In the genomic region with DNA sequence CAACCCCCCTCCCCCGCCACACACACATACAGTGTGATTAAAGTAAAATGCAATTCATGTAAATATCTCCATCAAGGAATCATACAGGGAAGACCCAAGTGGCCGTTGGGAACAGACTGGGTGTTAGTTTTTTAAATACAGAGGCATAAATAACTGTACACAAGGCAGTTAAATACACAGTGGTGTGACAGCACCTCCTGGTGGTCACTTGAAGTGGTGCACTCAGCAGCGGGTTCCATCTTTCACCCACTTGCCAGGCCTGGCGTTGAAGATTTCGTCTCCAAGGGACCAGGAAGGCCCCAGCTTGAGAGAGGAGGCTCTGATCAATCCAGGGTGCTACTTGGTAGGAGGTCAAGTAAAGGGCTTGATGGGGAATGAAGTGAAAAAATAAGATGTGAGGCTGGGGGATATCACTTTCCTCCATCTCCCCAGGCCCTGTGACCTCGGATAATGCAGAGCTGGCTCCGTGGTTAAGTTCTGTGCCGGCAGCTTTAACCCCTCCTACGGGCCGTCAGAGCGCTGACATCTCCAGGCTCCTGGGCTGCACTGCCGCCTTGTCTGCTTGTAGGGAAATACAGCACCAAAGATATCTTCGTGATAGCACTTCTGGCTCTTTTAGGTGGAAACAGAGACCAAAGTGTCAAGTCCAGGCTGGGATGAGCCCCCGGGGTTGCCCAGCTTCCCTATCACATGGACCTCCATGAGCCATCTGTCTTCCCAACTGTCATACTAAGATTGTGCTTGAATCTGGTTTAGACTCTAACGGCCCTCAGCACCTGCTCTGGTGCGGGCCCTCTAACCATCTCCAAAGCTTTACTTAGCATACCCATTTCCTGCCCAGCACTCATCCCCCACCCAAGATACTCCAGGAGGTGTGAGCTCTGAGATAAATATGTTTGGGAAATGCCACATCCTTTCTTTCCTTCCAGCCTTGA, we compare ENCODE assay signal across 8 cellular contexts. TPM values are rescaled to one million over a fixed set of nuclear protein-coding genes. Genes with fewer than 3 reads are reported as not detected.
A peak's percentile ranks its signal among the peaks of the same experiment; 100 is the strongest.
DNase-seq lines count a peak whose midpoint lies in the region; ATAC-seq, FAIRE-seq and TF ChIP-seq lines count a peak whose summit lies in the region.

No MANE protein-coding gene starts in this region.

- ATAC-seq in CD4-positive, alpha-beta T cell (ENCODE audit: poor library complexity): peak; percentile 78
- peak; percentile 71 for ATAC-seq in activated B cell treated with CpG ODN at 0.5 μM for 24 hours (ENCODE audit: low read depth)
- ATAC-seq in HepG2: peak; percentile 29; the same call in 2 of the 3 replicates
- ATAC-seq in HG03139 (IDR thresholded peaks at IDR 0.05; ENCODE audit: unreplicated experiment): no peak
- ATAC-seq in HG02938 (IDR thresholded peaks at IDR 0.05; ENCODE audit: unreplicated experiment): no peak

- no TSS peak for BruUV-seq in HepG2 (replicated peaks; lab: Mats Ljungman, UMichigan)

- H3K9me3 ChIP-seq in CD4-positive, alpha-beta T cell (ENCODE audit: control insufficient read depth, low read length): no peaks in the 10 kb centered on the region
- no peaks in the 10 kb centered on the region for H3K9me3 ChIP-seq in HepG2 (ENCODE audit: low read length)

- H3K4me3 ChIP-seq in bronchial epithelial cell (ENCODE audit: low read depth, low read length) (no peak overlapping the region), HepG2 (replicated peaks in 1 of 3; ENCODE audit: insufficient read depth in 1 of 3, low read depth in 2 of 3, low read length in 3 of 3) (no peak overlapping the region)

- no peaks in the 10 kb centered on the region for H4K20me1 ChIP-seq in HepG2 (ENCODE audit: insufficient read depth, low read length)

- TF ChIP-seq EP300 in HepG2 (IDR thresholded peaks at IDR 0.05; ENCODE audit: low read depth in 2 of 2, low read length in 2 of 2): no peak
- no peak for TF ChIP-seq EP300 in HepG2 (CRISPR knock-in tag; IDR thresholded peaks at IDR 0.05; ENCODE audit: borderline replicate concordance)

- TF ChIP-seq CTCF in CD4-positive, alpha-beta T cell (IDR thresholded peaks at IDR 0.05): peak; percentile 86
- TF ChIP-seq CTCF in activated B cell treated with CpG ODN at 0.5 μM for 24 hours (IDR thresholded peaks at IDR 0.05) (peak; percentile 25), bronchial epithelial cell (IDR thresholded peaks at IDR 0.05; ENCODE audit: insufficient read depth, low read length, severe bottlenecking) (peak; percentile 64), HepG2 (CRISPR knock-in tag; IDR thresholded peaks at IDR 0.05) (peak; percentile 84)

- H3K27ac Mint-ChIP-seq in CD4-positive, alpha-beta T cell: no peak overlapping the region
- no peak overlapping the region for H3K27ac Mint-ChIP-seq in activated B cell treated with CpG ODN at 0.5 μM for 24 hours

- peaks cover 6% of the 10 kb centered on the region for H3K4me1 ChIP-seq in HepG2 (ENCODE audit: insufficient read depth, low read length)

- peak; percentile 44 to 74 (median 59) for DNase-seq in CD4-positive, alpha-beta T cell
- peak; percentile 38 for DNase-seq in HT1080 (ENCODE audit: low read depth)
- peak; percentile 61 for DNase-seq in activated B cell treated with CpG ODN at 0.5 μM for 24 hours
- peak; percentile 15 for DNase-seq in bronchial epithelial cell (ENCODE audit: low read depth)
- peak; percentile 23 for DNase-seq in HepG2 (ENCODE audit: low spot score)
- peak; percentile 45 for DNase-seq in stimulated activated CD8-positive, alpha-beta memory T cell treated with anti-CD3 and anti-CD28 coated beads, Interleukin-12 subunit alpha, Interleukin-12 subunit beta, amount 100 ng/mL, for 1 hour (ENCODE audit: low read depth)

- H3K36me3 ChIP-seq in bronchial epithelial cell (ENCODE audit: control insufficient read depth, insufficient read depth, low read length) (no peaks in the 10 kb centered on the region), HepG2 (replicated peaks in 1 of 2; ENCODE audit: control insufficient read depth in 1 of 2, insufficient read depth in 2 of 2, low read length in 2 of 2) (no peaks in the 10 kb centered on the region)

- peaks cover 9% of the 10 kb centered on the region for H3K4me1 Mint-ChIP-seq in CD4-positive, alpha-beta T cell (ENCODE audit: low read depth)
- H3K4me1 Mint-ChIP-seq in activated B cell treated with CpG ODN at 0.5 μM for 24 hours: peaks cover 11% of the 10 kb centered on the region

- no peak overlapping the region for H3K4me2 ChIP-seq in HepG2 (ENCODE audit: low read depth, low read length)

- intact Hi-C loops in CD4-positive, alpha-beta T cell (cut with DNase I, micrococcal nuclease): loop anchor here (1.0 to 10.0 kb wide), 7 partner anchors 48 to 415 kb away; no protein-coding TSS in a partner anchor
- intact Hi-C loops in activated B cell treated with CpG ODN at 0.5 μM for 24 hours (cut with micrococcal nuclease): loop anchor here (1.0 to 2.0 kb wide), 4 partner anchors 42 to 415 kb away; no protein-coding TSS in a partner anchor
- intact Hi-C loops in HepG2 (cut with micrococcal nuclease; ENCODE audit: unreplicated experiment): loop anchor here (1.0 to 5.0 kb wide), 4 partner anchors 43 to 231 kb away; no protein-coding TSS in a partner anchor

- H3K4me3 Mint-ChIP-seq in CD4-positive, alpha-beta T cell: no peak overlapping the region
- H3K4me3 Mint-ChIP-seq in activated B cell treated with CpG ODN at 0.5 μM for 24 hours: no peak overlapping the region

- H3K36me3 Mint-ChIP-seq in CD4-positive, alpha-beta T cell (ENCODE audit: low read depth): peaks cover 11% of the 10 kb centered on the region
- H3K36me3 Mint-ChIP-seq in activated B cell treated with CpG ODN at 0.5 μM for 24 hours (ENCODE audit: low read depth): peaks cover 24% of the 10 kb centered on the region

- TF ChIP-seq POLR2A in HepG2 (IDR thresholded peaks at IDR 0.05; ENCODE audit: insufficient read depth in 1 of 2, low read depth in 2 of 2, low read length in 2 of 2): no peak

- CTCF ChIA-PET in CD4-positive, alpha-beta T cell (lab: Charles Lee): interaction anchor here (1.6 to 2.0 kb wide), 3 partner anchors 42 to 415 kb away, joined by 8 to 12 read pairs (median 9); no protein-coding TSS in a partner anchor
- CTCF ChIA-PET in activated B cell treated with CpG ODN at 0.5 μM for 24 hours (lab: Charles Lee): interaction anchor here (0.7 to 6.7 kb wide), 10 partner anchors 10 to 415 kb away, joined by 3 to 112 read pairs (median 4); no protein-coding TSS in a partner anchor
- CTCF ChIA-PET in HepG2 (lab: Yijun Ruan, JAX; ENCODE audit: low intra/inter-chr PET ratio, low total read pairs): interaction anchor here (1.9 kb wide), 2 partner anchors 42 to 48 kb away, joined by 7 to 16 read pairs; no protein-coding TSS in a partner anchor

- H3K27me3 ChIP-seq in CD4-positive, alpha-beta T cell (ENCODE audit: control insufficient read depth, insufficient read depth, low read length): no peaks in the 10 kb centered on the region
- H3K27me3 ChIP-seq in bronchial epithelial cell (ENCODE audit: control insufficient read depth, insufficient read depth, low read length): no peaks in the 10 kb centered on the region
- peaks cover 0 to 3% of the 10 kb centered on the region in 2 experiments; a peak in 2 of 5 replicates for H3K27me3 ChIP-seq in HepG2 (ENCODE audit: control insufficient read depth in 1 of 2, insufficient read depth in 2 of 2, low read length in 2 of 2)

- no peaks in the 10 kb centered on the region for H3K79me2 ChIP-seq in HepG2 (ENCODE audit: insufficient read depth, low read length)

- FAIRE-seq in bronchial epithelial cell (lab: Jason Lieb, UNC) (no peak), HepG2 (lab: Jason Lieb, UNC) (peak; percentile 77)

- H3K27me3 Mint-ChIP-seq in CD4-positive, alpha-beta T cell: peaks cover 5% of the 10 kb centered on the region
- H3K27me3 Mint-ChIP-seq in activated B cell treated with CpG ODN at 0.5 μM for 24 hours: peaks cover 2% of the 10 kb centered on the region

- H3K9ac ChIP-seq in HepG2 (ENCODE audit: insufficient read depth, low read depth, low read length): no peak overlapping the region

- in situ Hi-C loops in HepG2 (cut with HindIII; ENCODE audit: extremely low pct_ligation_motif_present, low pct_unique_long_range_greater_than_20kb): loop anchor here (5.0 to 10.0 kb wide), 2 partner anchors 44 to 233 kb away; no protein-coding TSS in a partner anchor

- H3K27ac ChIP-seq in CD4-positive, alpha-beta T cell (ENCODE audit: low read depth, low read length): no peak overlapping the region
- H3K27ac ChIP-seq in HepG2 (ENCODE audit: extremely low read length, insufficient read depth, low read length): no peak overlapping the region

- WGBS in HepG2 (ENCODE audit: low lambda C conversion rate): 35% methylated on average over 15 of the region's 16 CpGs

- POLR2A ChIA-PET in CD4-positive, alpha-beta T cell (lab: Charles Lee): no interaction called here
- POLR2A ChIA-PET in activated B cell treated with CpG ODN at 0.5 μM for 24 hours (lab: Charles Lee) (interaction anchor here (0.6 kb wide), 1 partner anchor 23 kb away, joined by 3 read pairs; no protein-coding TSS in a partner anchor), HepG2 (lab: Yijun Ruan, JAX) (no interaction called here)

- peak; percentile 73 for TF ChIP-seq RAD21 in HepG2 (CRISPR knock-in tag; IDR thresholded peaks at IDR 0.05)

- H3K9me3 Mint-ChIP-seq in CD4-positive, alpha-beta T cell: no peaks in the 10 kb centered on the region
- no peaks in the 10 kb centered on the region for H3K9me3 Mint-ChIP-seq in activated B cell treated with CpG ODN at 0.5 μM for 24 hours

- no peak overlapping the region for H2AFZ ChIP-seq in HepG2 (ENCODE audit: low read length)

RNA-seq across cellular contexts. Expression of a gene that starts 20.7 kb away (rescaled TPM):
- 10 to 100 TPM; 38.3 to 39.8 TPM for total RNA-seq in CD4-positive, alpha-beta T cell
- total RNA-seq in HT1080 (2014; rRNA removed; shearing (Covaris generic)): 0.33 and 0.68 TPM in 2 replicates
- polyA plus RNA-seq in HT1080 (2015; cell fraction: cytosol; rRNA removed): 0.92 and 1.2 TPM in 2 replicates
- 0.55 and 1.1 TPM in 2 replicates for polyA plus RNA-seq in HT1080 (2015; cell fraction: nucleus; rRNA removed)
- total RNA-seq in activated B cell treated with CpG ODN at 0.5 μM for 24 hours (76.8 and 79.9 TPM in 2 replicates), bronchial epithelial cell (1.3 TPM in 2 replicates), HepG2 (2016; rRNA removed; fragmentation: Illumina TruSeq; extraction: Trizol) (0.40 and 0.56 TPM in 2 replicates)
- not detected in 2 replicates for total RNA-seq in HepG2 (2016; cell fraction: cytosol; rRNA removed; fragmentation: Illumina TruSeq; extraction: Trizol; ENCODE audit: low read depth)
- total RNA-seq in HepG2 (2016; cell fraction: insoluble cytoplasmic fraction; rRNA removed; fragmentation: Illumina TruSeq; extraction: Trizol): 0.26 TPM in 1 of 2 replicates, not detected in the other
- total RNA-seq in HepG2 (2016; cell fraction: membrane; rRNA removed; fragmentation: Illumina TruSeq; extraction: Trizol): 0.48 TPM in 1 of 2 replicates, not detected in the other
- 0.41 and 0.59 TPM in 2 replicates for total RNA-seq in HepG2 (2016; cell fraction: nucleus; rRNA removed; fragmentation: Illumina TruSeq; extraction: Trizol)
- 1.4 and 1.6 TPM in 2 replicates for polyA plus RNA-seq in HepG2 (2011; rRNA removed)
- polyA plus RNA-seq in HepG2 (2011; cell fraction: cytosol; rRNA removed): 0.46 and 0.60 TPM in 2 replicates
- 3.3 and 4.3 TPM in 2 replicates for polyA plus RNA-seq in HepG2 (2011; cell fraction: nucleus; rRNA removed)
- 2.2 and 2.8 TPM in 2 replicates for polyA plus RNA-seq in HepG2 (2012)
- polyA plus RNA-seq in HepG2 (2016; cell fraction: cytosol; fragmentation: Illumina TruSeq; extraction: Trizol; ENCODE audit: low read depth): 0.15 and 0.23 TPM in 2 replicates
- 0.28 and 0.61 TPM in 2 replicates for polyA plus RNA-seq in HepG2 (2016; cell fraction: insoluble cytoplasmic fraction; fragmentation: Illumina TruSeq; extraction: Trizol; ENCODE audit: low read depth)
- polyA plus RNA-seq in HepG2 (2016; cell fraction: membrane; fragmentation: Illumina TruSeq; extraction: Trizol; ENCODE audit: low read depth): 0.21 and 0.37 TPM in 2 replicates
- 1.3 and 2.3 TPM in 2 replicates for polyA plus RNA-seq in HepG2 (2016; cell fraction: nucleus; fragmentation: Illumina TruSeq; extraction: Trizol; ENCODE audit: insufficient read depth, low read depth)
- polyA minus RNA-seq in HepG2 (2011; rRNA and poly(A)+ RNA removed; ENCODE audit: low replicate concordance): 1.6 and 2.5 TPM in 2 replicates
- polyA minus RNA-seq in HepG2 (2011; cell fraction: cytosol; rRNA and poly(A)+ RNA removed): 0.62 TPM in 1 of 2 replicates, not detected in the other
- 3.3 and 3.4 TPM in 2 replicates for polyA minus RNA-seq in HepG2 (2011; cell fraction: nucleus; rRNA and poly(A)+ RNA removed)

Comparison
In these comparisons a context has a peak if more than half of its experiments do, and no peak if none do; other contexts are left out.
1. ATAC-seq: peak in CD4-positive, alpha-beta T cell (single experiment), activated B cell treated with CpG ODN at 0.5 μM for 24 hours (single experiment) and HepG2 (single experiment); none in HG03139 (single experiment) and HG02938 (single experiment).
2. CTCF ChIP-seq: peak in every context shown above with its lines; median percentile 86 in CD4-positive, alpha-beta T cell; 84 in HepG2; 64 in bronchial epithelial cell; 25 in activated B cell treated with CpG ODN at 0.5 μM for 24 hours.
3. RNA of a gene that starts 20.7 kb away (total RNA-seq): 76.8 to 79.9 TPM in activated B cell treated with CpG ODN at 0.5 μM for 24 hours and 38.3 to 39.8 TPM in CD4-positive, alpha-beta T cell; 1.3 TPM in bronchial epithelial cell, 0.33 to 0.68 TPM in HT1080 and 0.26 to 0.59 TPM in HepG2; every median in the first group is over 10 times any median in the second.
4. Peak in every context shown above with its lines, with median percentiles within 50 percentile points of each other: DNase-seq.